ENCODE assay signal across 12 cellular contexts in the genomic region with DNA sequence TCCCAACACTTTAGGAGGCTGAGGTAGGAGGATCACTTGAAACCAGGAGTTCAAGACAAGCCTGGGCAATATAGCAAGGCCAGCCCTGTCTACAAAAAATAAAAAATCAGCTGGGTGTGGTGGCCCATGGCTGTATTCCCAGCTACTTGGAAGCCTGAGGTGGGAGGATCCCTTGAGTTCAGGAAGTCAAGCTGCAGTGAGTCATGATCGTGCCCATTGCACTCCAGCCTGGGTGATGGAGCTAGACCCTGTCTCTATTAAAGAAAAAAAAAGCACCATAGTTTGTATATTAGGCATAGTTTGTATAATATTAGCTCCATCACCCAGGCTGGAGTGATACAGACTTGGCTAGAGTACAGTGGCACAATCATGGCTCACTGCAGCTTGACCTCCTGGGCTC. TPM values are rescaled to one million over a fixed set of nuclear protein-coding genes. Genes with fewer than 3 reads are reported as not detected.
DNase-seq lines count a peak whose midpoint lies in the region; ATAC-seq, FAIRE-seq and TF ChIP-seq lines count a peak whose summit lies in the region.
"Had no signal": no experiment of that assay in that cellular context is flagged by ENCODE, and none has a peak within 500 bp of the region (broad histone marks: within the 10 kb centered on the region; RNA-seq: fewer than 3 reads in every experiment).

No MANE protein-coding gene starts in this region.

- no peak overlapping the region for H3K4me3 Mint-ChIP-seq in natural killer cell
- no peak overlapping the region for H3K4me3 Mint-ChIP-seq in activated CD4-positive, alpha-beta memory T cell treated with anti-CD3 and anti-CD28 coated beads, Interleukin-2, amount 10 ng/mL, durations not matched to agents 7 days and 5 days
- H3K4me3 Mint-ChIP-seq: activated CD4-positive, alpha-beta T cell treated with anti-CD3 and anti-CD28 coated beads, Interleukin-2, amount 10 ng/mL, durations not matched to agents 24 days and 14 days had no signal

- H3K79me2 ChIP-seq in keratinocyte (ENCODE audit: control insufficient read depth, insufficient read depth, low read length): no peaks in the 10 kb centered on the region

- H3K4me1 Mint-ChIP-seq in natural killer cell: no peaks in the 10 kb centered on the region
- no peaks in the 10 kb centered on the region for H3K4me1 Mint-ChIP-seq in activated CD4-positive, alpha-beta memory T cell treated with anti-CD3 and anti-CD28 coated beads, Interleukin-2, amount 10 ng/mL, durations not matched to agents 7 days and 5 days
- H3K4me1 Mint-ChIP-seq: activated CD4-positive, alpha-beta T cell treated with anti-CD3 and anti-CD28 coated beads, Interleukin-2, amount 10 ng/mL, durations not matched to agents 24 days and 14 days had no signal

- CTCF ChIA-PET in activated CD4-positive, alpha-beta memory T cell treated with anti-CD3 and anti-CD28 coated beads, Interleukin-2, amount 10 ng/mL, durations not matched to agents 7 days and 5 days (lab: Charles Lee): interaction anchor here (1.6 kb wide), 1 partner anchor 15 kb away, joined by 4 read pairs; no protein-coding TSS in a partner anchor

- TF ChIP-seq CTCF in AG10803 (conservative IDR thresholded peaks at IDR 0.05; ENCODE audit: low read length) (no peak), cardiac fibroblast (IDR thresholded peaks at IDR 0.05; ENCODE audit: low read depth, low read length) (no peak), keratinocyte (optimal IDR thresholded peaks at IDR 0.05 in 1 of 3, IDR thresholded peaks at IDR 0.05 in 1 of 3, conservative IDR thresholded peaks at IDR 0.05 in 1 of 3; ENCODE audit: extremely low read depth in 1 of 3, insufficient read depth in 2 of 3, low read length in 3 of 3) (no peak), natural killer cell (IDR thresholded peaks at IDR 0.05) (no peak)

- no peaks in the 10 kb centered on the region for H3K36me3 Mint-ChIP-seq in natural killer cell
- no peaks in the 10 kb centered on the region for H3K36me3 Mint-ChIP-seq in activated CD4-positive, alpha-beta memory T cell treated with anti-CD3 and anti-CD28 coated beads, Interleukin-2, amount 10 ng/mL, durations not matched to agents 7 days and 5 days (ENCODE audit: low read depth)

- no peak for ATAC-seq in natural killer cell
- ATAC-seq: GM12878 had no signal

- dilution Hi-C loops in keratinocyte (cut with MboI; ENCODE audit: extremely low pct_ligation_motif_present, low sequenced_read_pairs): no loop called here

- intact Hi-C loops in natural killer cell (cut with micrococcal nuclease): no loop called here

- peak; percentile 70 for FAIRE-seq in keratinocyte (lab: Jason Lieb, UNC)
- FAIRE-seq: GM12878 had no signal

- H3K9me1 ChIP-seq in keratinocyte (ENCODE audit: control insufficient read depth, extremely low read depth, insufficient read depth, low read length): no peaks in the 10 kb centered on the region

- H3K9me3 ChIP-seq in keratinocyte (ENCODE audit: control insufficient read depth, low read depth, low read length): no peaks in the 10 kb centered on the region

- H3K27ac Mint-ChIP-seq in natural killer cell: no peak overlapping the region
- H3K27ac Mint-ChIP-seq in activated CD4-positive, alpha-beta memory T cell treated with anti-CD3 and anti-CD28 coated beads, Interleukin-2, amount 10 ng/mL, durations not matched to agents 7 days and 5 days: no peak overlapping the region
- H3K27ac Mint-ChIP-seq: activated CD4-positive, alpha-beta T cell treated with anti-CD3 and anti-CD28 coated beads, Interleukin-2, amount 10 ng/mL, durations not matched to agents 24 days and 14 days had no signal

- no peaks in the 10 kb centered on the region for H3K27me3 Mint-ChIP-seq in natural killer cell (ENCODE audit: low read depth in 2 of 2)
- peaks cover 2% of the 10 kb centered on the region for H3K27me3 Mint-ChIP-seq in activated CD4-positive, alpha-beta memory T cell treated with anti-CD3 and anti-CD28 coated beads, Interleukin-2, amount 10 ng/mL, durations not matched to agents 7 days and 5 days

- no peak overlapping the region for H2AFZ ChIP-seq in keratinocyte (ENCODE audit: control insufficient read depth, low read length)

- H3K4me2 ChIP-seq in keratinocyte (ENCODE audit: control insufficient read depth, extremely low read depth, insufficient read depth, low read depth, low read length): no peak overlapping the region

- no peak overlapping the region for H3K27ac ChIP-seq in keratinocyte (ENCODE audit: control insufficient read depth, insufficient read depth, low read length)
- H3K27ac ChIP-seq: C4-2B had no signal

- no peak overlapping the region for H3K9ac ChIP-seq in keratinocyte (ENCODE audit: control insufficient read depth, extremely low read depth, insufficient read depth, low read length)

- H3K27me3 ChIP-seq in keratinocyte (ENCODE audit: control insufficient read depth, extremely low read depth, insufficient read depth, low read length): no peaks in the 10 kb centered on the region

- POLR2A ChIA-PET in activated CD4-positive, alpha-beta memory T cell treated with anti-CD3 and anti-CD28 coated beads, Interleukin-2, amount 10 ng/mL, durations not matched to agents 7 days and 5 days (lab: Charles Lee): no interaction called here

- H4K20me1 ChIP-seq in keratinocyte (ENCODE audit: control insufficient read depth, extremely low read depth, insufficient read depth, low read length): no peaks in the 10 kb centered on the region

- DNase-seq in AG10803 (ENCODE audit: low read depth) (peak; percentile 83), LoVo (ENCODE audit: low spot score) (peak; percentile 83), cardiac fibroblast (ENCODE audit: low read depth in 2 of 2) (peak; percentile 88 to 91), keratinocyte (ENCODE audit: low read depth, low spot score) (peak; percentile 21), NCI-H2196 (lab: John Stamatoyannopoulos, UW; ENCODE audit: unreplicated experiment) (no peak), natural killer cell (no peak), iPS-NIHi7 (ENCODE audit: extremely low spot score) (no peak)
- no peak for DNase-seq in activated CD4-positive, alpha-beta memory T cell treated with anti-CD3 and anti-CD28 coated beads, Interleukin-2, amount 10 ng/mL, durations not matched to agents 7 days and 5 days
- DNase-seq: activated CD4-positive, alpha-beta T cell treated with anti-CD3 and anti-CD28 coated beads, Interleukin-2, amount 10 ng/mL, durations not matched to agents 24 days and 14 days; NCI-H1417 treated with DMSO at 0.1 percent for 48 hours had no signal

- H3K9me3 Mint-ChIP-seq in natural killer cell: no peaks in the 10 kb centered on the region
- no peaks in the 10 kb centered on the region for H3K9me3 Mint-ChIP-seq in activated CD4-positive, alpha-beta memory T cell treated with anti-CD3 and anti-CD28 coated beads, Interleukin-2, amount 10 ng/mL, durations not matched to agents 7 days and 5 days
- H3K9me3 Mint-ChIP-seq: activated CD4-positive, alpha-beta T cell treated with anti-CD3 and anti-CD28 coated beads, Interleukin-2, amount 10 ng/mL, durations not matched to agents 24 days and 14 days had no signal

- H3K4me1 ChIP-seq in keratinocyte (ENCODE audit: control insufficient read depth, extremely low read depth, insufficient read depth, low read length): peaks cover 7% of the 10 kb centered on the region

- H3K4me3 ChIP-seq in AG10803 (ENCODE audit: low read length) (no peak overlapping the region), cardiac fibroblast (replicated peaks in 1 of 2; ENCODE audit: low read depth in 2 of 2, low read length in 2 of 2) (no peak overlapping the region), keratinocyte (ENCODE audit: control insufficient read depth in 2 of 3, extremely low read depth in 1 of 3, insufficient read depth in 2 of 3, low read depth in 1 of 3, low read length in 3 of 3) (no peak overlapping the region)
- H3K4me3 ChIP-seq: GM12878 had no signal

- H3K36me3 ChIP-seq in keratinocyte (ENCODE audit: control insufficient read depth in 2 of 2, extremely low read depth in 1 of 2, insufficient read depth in 2 of 2, low read length in 2 of 2): no peaks in the 10 kb centered on the region

RNA-seq across cellular contexts. Expression of gene NME5, which starts 9.6 kb away (rescaled TPM):
- 0.05 to 0.14 TPM (median 0.13 TPM) in 3 replicates for polyA plus RNA-seq in keratinocyte
- not detected for polyA plus RNA-seq in keratinocyte (2011; ENCODE audit: low read depth)
- 0.14 and 0.18 TPM in 2 replicates for polyA plus RNA-seq in keratinocyte (2011; cell fraction: cytosol; rRNA removed)
- 0.20 TPM in 1 of 2 replicates, not detected in the other for polyA plus RNA-seq in keratinocyte (2011; cell fraction: nucleus; rRNA removed)
- not detected in 2 replicates for polyA plus RNA-seq in keratinocyte (2012; ENCODE audit: low replicate concordance)
- not detected in 3 replicates for polyA minus RNA-seq in keratinocyte
- not detected for polyA minus RNA-seq in keratinocyte (2011; cell fraction: cytosol; rRNA and poly(A)+ RNA removed)
- not detected in 2 replicates for polyA minus RNA-seq in keratinocyte (2011; cell fraction: nucleus; rRNA and poly(A)+ RNA removed)
- not detected for total RNA-seq in natural killer cell
- not detected for total RNA-seq in activated CD4-positive, alpha-beta memory T cell treated with anti-CD3 and anti-CD28 coated beads, Interleukin-2, amount 10 ng/mL, durations not matched to agents 7 days and 5 days
- total RNA-seq: activated CD4-positive, alpha-beta T cell treated with anti-CD3 and anti-CD28 coated beads, Interleukin-2, amount 10 ng/mL, durations not matched to agents 24 days and 14 days; GM12878 had no signal

RNA-seq across cellular contexts. Expression of gene BRD8, which starts 29.6 kb away (rescaled TPM):
- polyA plus RNA-seq in keratinocyte: 24.4 to 36.4 TPM (median 27.4 TPM) in 3 replicates
- polyA plus RNA-seq in keratinocyte (2011; ENCODE audit: low read depth): 116 TPM
- polyA plus RNA-seq in keratinocyte (2011; cell fraction: cytosol; rRNA removed): 10.9 and 14.6 TPM in 2 replicates
- polyA plus RNA-seq in keratinocyte (2011; cell fraction: nucleus; rRNA removed): 53.8 and 74.8 TPM in 2 replicates
- 18.5 and 21.5 TPM in 2 replicates for polyA plus RNA-seq in keratinocyte (2012; ENCODE audit: low replicate concordance)
- 8.0 to 22.0 TPM (median 17.8 TPM) in 3 replicates for polyA minus RNA-seq in keratinocyte
- 16.3 TPM for polyA minus RNA-seq in keratinocyte (2011; cell fraction: cytosol; rRNA and poly(A)+ RNA removed)
- polyA minus RNA-seq in keratinocyte (2011; cell fraction: nucleus; rRNA and poly(A)+ RNA removed): 16.4 and 26.2 TPM in 2 replicates
- 10 to 100 TPM; 26.1 to 36.5 (median 34.1) TPM for total RNA-seq in natural killer cell
- 10 to 100 TPM; 62.9 to 72.7 TPM for total RNA-seq in activated CD4-positive, alpha-beta memory T cell treated with anti-CD3 and anti-CD28 coated beads, Interleukin-2, amount 10 ng/mL, durations not matched to agents 7 days and 5 days

RNA-seq across cellular contexts. Expression of gene KIF20A, which starts 30.1 kb away (rescaled TPM):
- 2.3 to 18.5 TPM (median 17.1 TPM) in 3 replicates for polyA plus RNA-seq in keratinocyte
- polyA plus RNA-seq in keratinocyte (2011; ENCODE audit: low read depth): 0.22 TPM
- 2.6 and 5.2 TPM in 2 replicates for polyA plus RNA-seq in keratinocyte (2011; cell fraction: cytosol; rRNA removed)
- polyA plus RNA-seq in keratinocyte (2011; cell fraction: nucleus; rRNA removed): 3.3 and 3.7 TPM in 2 replicates
- polyA plus RNA-seq in keratinocyte (2012; ENCODE audit: low replicate concordance): 0.41 and 14.4 TPM in 2 replicates
- polyA minus RNA-seq in keratinocyte: 2.6 to 27.2 TPM (median 19.3 TPM) in 3 replicates
- polyA minus RNA-seq in keratinocyte (2011; cell fraction: cytosol; rRNA and poly(A)+ RNA removed): 4.0 TPM
- polyA minus RNA-seq in keratinocyte (2011; cell fraction: nucleus; rRNA and poly(A)+ RNA removed): 2.3 and 6.1 TPM in 2 replicates
- total RNA-seq in natural killer cell: 1 to 10 TPM in 1 of 3 donors, under 1 TPM in 2; 0.15 to 1.5 (median 0.61) TPM
- 10 to 100 TPM; 50.7 to 55.7 TPM for total RNA-seq in activated CD4-positive, alpha-beta memory T cell treated with anti-CD3 and anti-CD28 coated beads, Interleukin-2, amount 10 ng/mL, durations not matched to agents 7 days and 5 days

Comparison
In these comparisons a context has a peak if more than half of its experiments do, and no peak if none do; other contexts are left out.
1. DNase-seq: peak in AG10803 (single experiment), LoVo (single experiment), cardiac fibroblast (2 of 2) and keratinocyte (single experiment); none in NCI-H2196 (single experiment), natural killer cell (single experiment), iPS-NIHi7 (single experiment) and activated CD4-positive, alpha-beta memory T cell treated with anti-CD3 and anti-CD28 coated beads, Interleukin-2, amount 10 ng/mL, durations not matched to agents 7 days and 5 days (single experiment).
2. RNA of gene KIF20A, which starts 30.1 kb away (total RNA-seq): 50.7 to 55.7 TPM in activated CD4-positive, alpha-beta memory T cell treated with anti-CD3 and anti-CD28 coated beads, Interleukin-2, amount 10 ng/mL, durations not matched to agents 7 days and 5 days; 0.15 to 1.5 TPM in natural killer cell; every median in the first group is over 10 times any median in the second.